In genomic region chr15:25784141-25784540, GRCh38 we compare ENCODE assay signal across 16 cellular contexts.
DNase-seq lines count a peak whose midpoint lies in the region; ATAC-seq lines count a peak whose summit lies in the region.
"Had no signal": no experiment of that assay in that cellular context is flagged by ENCODE, and none has a peak within 500 bp of the region (broad histone marks: within the 10 kb centered on the region; RNA-seq: fewer than 3 reads in every experiment).

No MANE protein-coding gene starts in this region.

- H3K27me3 ChIP-seq in naive thymus-derived CD4-positive, alpha-beta T cell (ENCODE audit: control insufficient read depth in 2 of 2, insufficient read depth in 2 of 2, low read length in 2 of 2): no peaks in the 10 kb centered on the region
- H3K27me3 ChIP-seq: brain microvascular endothelial cell, MG63, upper lobe of left lung had no signal

- intact Hi-C loops in activated naive CD4-positive, alpha-beta T cell treated with anti-CD3 and anti-CD28 coated beads for 36 hours (cut with micrococcal nuclease): no loop called here
- intact Hi-C loops in naive thymus-derived CD4-positive, alpha-beta T cell (cut with micrococcal nuclease): loop anchor here in 1 of 2 donors (1.0 kb wide), 1 partner anchor 22 kb away; no protein-coding TSS in a partner anchor

- H3K36me3 Mint-ChIP-seq in activated naive CD4-positive, alpha-beta T cell treated with anti-CD3 and anti-CD28 coated beads, Interleukin-2, amount 50 U/mL, for 72 hours: peaks cover 0 to 8% of the 10 kb centered on the region in 2 donors
- peaks cover 5% of the 10 kb centered on the region for H3K36me3 Mint-ChIP-seq in activated naive CD4-positive, alpha-beta T cell treated with anti-CD3 and anti-CD28 coated beads for 36 hours (ENCODE audit: low read depth)
- H3K36me3 Mint-ChIP-seq in activated naive CD8-positive, alpha-beta T cell treated with anti-CD3 and anti-CD28 coated beads, Interleukin-2, amount 50 U/mL, for 24 hours (ENCODE audit: low read depth): peaks cover 9% of the 10 kb centered on the region
- peaks cover 0 to 12% (median 0%) of the 10 kb centered on the region in 5 donors for H3K36me3 Mint-ChIP-seq in naive thymus-derived CD4-positive, alpha-beta T cell

- H3K27ac Mint-ChIP-seq in activated naive CD4-positive, alpha-beta T cell treated with anti-CD3 and anti-CD28 coated beads, Interleukin-2, amount 50 U/mL, for 72 hours: peak overlapping the region; percentile 51 to 81
- H3K27ac Mint-ChIP-seq in activated naive CD4-positive, alpha-beta T cell treated with anti-CD3 and anti-CD28 coated beads for 36 hours: no peak overlapping the region
- H3K27ac Mint-ChIP-seq in activated naive CD8-positive, alpha-beta T cell treated with anti-CD3 and anti-CD28 coated beads, Interleukin-2, amount 50 U/mL, for 24 hours: peak overlapping the region; percentile 76
- peak overlapping the region in 8 of 9 donors; percentile 29 to 80 (median 62) for H3K27ac Mint-ChIP-seq in naive thymus-derived CD4-positive, alpha-beta T cell

- no peak overlapping the region for H3K27ac ChIP-seq in naive thymus-derived CD4-positive, alpha-beta T cell (ENCODE audit: low read depth, low read length)
- H3K27ac ChIP-seq: brain microvascular endothelial cell, parathyroid adenoma, upper lobe of left lung had no signal

- no peaks in the 10 kb centered on the region for H3K27me3 Mint-ChIP-seq in activated naive CD4-positive, alpha-beta T cell treated with anti-CD3 and anti-CD28 coated beads for 36 hours (ENCODE audit: low read depth)
- no peaks in the 10 kb centered on the region for H3K27me3 Mint-ChIP-seq in activated naive CD8-positive, alpha-beta T cell treated with anti-CD3 and anti-CD28 coated beads, Interleukin-2, amount 50 U/mL, for 24 hours
- H3K27me3 Mint-ChIP-seq in naive thymus-derived CD4-positive, alpha-beta T cell: no peaks in the 10 kb centered on the region

- ATAC-seq in activated naive CD4-positive, alpha-beta T cell treated with anti-CD3 and anti-CD28 coated beads, Interleukin-2, amount 50 U/mL, for 72 hours: no peak
- ATAC-seq in activated naive CD8-positive, alpha-beta T cell treated with anti-CD3 and anti-CD28 coated beads, Interleukin-2, amount 50 U/mL, for 24 hours: no peak
- no peak for ATAC-seq in naive thymus-derived CD4-positive, alpha-beta T cell
- no peak for ATAC-seq in GM18858 (IDR thresholded peaks at IDR 0.05; ENCODE audit: unreplicated experiment)
- ATAC-seq: Right ventricle myocardium inferior had no signal

- peaks cover 0 to 2% of the 10 kb centered on the region in 2 donors for H3K4me1 ChIP-seq in naive thymus-derived CD4-positive, alpha-beta T cell (ENCODE audit: control insufficient read depth in 2 of 2, insufficient read depth in 2 of 2, low read length in 2 of 2)
- H3K4me1 ChIP-seq: parathyroid adenoma had no signal

- DNase-seq in activated naive CD4-positive, alpha-beta T cell treated with anti-CD3 and anti-CD28 coated beads, Interleukin-2, amount 50 U/mL, for 72 hours (ENCODE audit: low spot score in 2 of 2): no peak
- no peak for DNase-seq in activated naive CD4-positive, alpha-beta T cell treated with anti-CD3 and anti-CD28 coated beads for 36 hours
- DNase-seq in activated naive CD8-positive, alpha-beta T cell treated with anti-CD3 and anti-CD28 coated beads, Interleukin-2, amount 50 U/mL, for 24 hours: no peak
- DNase-seq in naive thymus-derived CD4-positive, alpha-beta T cell: no peak
- DNase-seq in ecto neural progenitor cell (ENCODE audit: low spot score) (no peak), NCI-H1417 treated with DMSO at 0.1 percent for 48 hours (lab: John Stamatoyannopoulos, UW) (no peak), SHP77 treated with DMSO at 0.1 percent for 48 hours (lab: John Stamatoyannopoulos, UW) (no peak)
- DNase-seq: brain microvascular endothelial cell, dermis blood vessel endothelial cell, MG63, NCI-H1694, upper lobe of left lung had no signal

- H3K4me3 ChIP-seq in naive thymus-derived CD4-positive, alpha-beta T cell (ENCODE audit: low read length): no peak overlapping the region
- H3K4me3 ChIP-seq: MG63, upper lobe of left lung had no signal

- peaks cover 42% of the 10 kb centered on the region for H3K4me1 Mint-ChIP-seq in activated naive CD4-positive, alpha-beta T cell treated with anti-CD3 and anti-CD28 coated beads for 36 hours (ENCODE audit: low read depth)
- H3K4me1 Mint-ChIP-seq in activated naive CD8-positive, alpha-beta T cell treated with anti-CD3 and anti-CD28 coated beads, Interleukin-2, amount 50 U/mL, for 24 hours: peaks cover 54% of the 10 kb centered on the region
- peaks cover 38 to 62% (median 46%) of the 10 kb centered on the region in 7 donors for H3K4me1 Mint-ChIP-seq in naive thymus-derived CD4-positive, alpha-beta T cell

- CTCF ChIA-PET in activated naive CD4-positive, alpha-beta T cell treated with anti-CD3 and anti-CD28 coated beads for 36 hours (lab: Charles Lee): interaction anchor here (0.6 to 2.3 kb wide), 11 partner anchors 9 to 150 kb away, joined by 3 to 16 read pairs (median 5); no protein-coding TSS in a partner anchor
- CTCF ChIA-PET in naive thymus-derived CD4-positive, alpha-beta T cell (lab: Charles Lee): interaction anchor here (0.8 to 2.0 kb wide), 7 partner anchors 13 to 149 kb away, joined by 3 to 17 read pairs (median 6); partner anchors contain the start of gene ATP10A

- H3K9me3 Mint-ChIP-seq in activated naive CD4-positive, alpha-beta T cell treated with anti-CD3 and anti-CD28 coated beads, Interleukin-2, amount 50 U/mL, for 72 hours: no peaks in the 10 kb centered on the region
- no peaks in the 10 kb centered on the region for H3K9me3 Mint-ChIP-seq in activated naive CD4-positive, alpha-beta T cell treated with anti-CD3 and anti-CD28 coated beads for 36 hours
- no peaks in the 10 kb centered on the region for H3K9me3 Mint-ChIP-seq in activated naive CD8-positive, alpha-beta T cell treated with anti-CD3 and anti-CD28 coated beads, Interleukin-2, amount 50 U/mL, for 24 hours
- no peaks in the 10 kb centered on the region for H3K9me3 Mint-ChIP-seq in naive thymus-derived CD4-positive, alpha-beta T cell
- H3K9me3 Mint-ChIP-seq: immature natural killer cell had no signal

- no peaks in the 10 kb centered on the region for H3K9me3 ChIP-seq in naive thymus-derived CD4-positive, alpha-beta T cell (ENCODE audit: control insufficient read depth in 2 of 3, low read length in 3 of 3)
- H3K9me3 ChIP-seq: MG63, upper lobe of left lung had no signal

- peaks cover 0 to 14% (median 3%) of the 10 kb centered on the region in 3 experiments for H3K36me3 ChIP-seq in naive thymus-derived CD4-positive, alpha-beta T cell (ENCODE audit: control insufficient read depth in 2 of 3, insufficient read depth in 3 of 3, low read length in 3 of 3)
- H3K36me3 ChIP-seq: brain microvascular endothelial cell, MG63 had no signal

- no peak overlapping the region for H3K4me3 Mint-ChIP-seq in activated naive CD4-positive, alpha-beta T cell treated with anti-CD3 and anti-CD28 coated beads for 36 hours
- no peak overlapping the region for H3K4me3 Mint-ChIP-seq in activated naive CD8-positive, alpha-beta T cell treated with anti-CD3 and anti-CD28 coated beads, Interleukin-2, amount 50 U/mL, for 24 hours
- peak overlapping the region in 1 of 10 donors; percentile 16 for H3K4me3 Mint-ChIP-seq in naive thymus-derived CD4-positive, alpha-beta T cell
- H3K4me3 Mint-ChIP-seq: immature natural killer cell had no signal

- POLR2A ChIA-PET in naive thymus-derived CD4-positive, alpha-beta T cell (lab: Charles Lee): interaction anchor here (1.1 kb wide), 1 partner anchor 65 kb away, joined by 4 read pairs; no protein-coding TSS in a partner anchor
